In the genomic region with DNA sequence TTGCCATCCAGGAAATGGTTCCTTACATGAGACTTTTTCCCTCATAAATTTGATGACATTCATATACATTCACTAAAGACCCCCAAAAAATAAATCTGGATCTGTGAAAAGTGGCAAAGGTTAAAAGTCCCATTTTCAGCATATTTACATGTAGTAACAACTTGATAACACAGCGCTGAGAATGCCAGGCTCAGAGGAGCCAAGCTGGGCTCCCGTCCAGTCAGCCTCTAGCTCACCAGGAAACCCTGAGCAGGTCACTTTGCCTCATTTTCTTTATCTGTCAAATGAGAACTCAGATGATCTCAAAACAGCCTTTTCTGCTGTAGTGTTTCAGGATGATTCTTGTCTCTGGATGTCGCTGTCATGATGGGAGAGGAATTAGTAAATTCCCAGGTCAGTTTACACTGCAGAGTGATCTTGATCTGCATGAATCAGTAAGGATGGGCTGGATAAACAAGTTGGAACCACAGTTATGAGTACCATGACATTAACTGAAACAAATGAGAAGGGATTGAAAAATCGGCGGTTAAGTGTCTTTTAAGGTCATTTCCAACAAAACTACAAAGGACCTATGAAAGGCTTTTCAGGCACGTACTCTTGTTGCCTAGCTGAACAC, we compare ENCODE assay signal across 16 cellular contexts.
DNase-seq lines count a peak whose midpoint lies in the region; ATAC-seq, FAIRE-seq and TF ChIP-seq lines count a peak whose summit lies in the region.
"Had no signal": no experiment of that assay in that cellular context is flagged by ENCODE, and none has a peak within 500 bp of the region (broad histone marks: within the 10 kb centered on the region; RNA-seq: fewer than 3 reads in every experiment).

No MANE protein-coding gene starts in this region.

- DNase-seq in HCT116 (ENCODE audit: low read depth, low spot score) = no peak
- peak; percentile 58 for DNase-seq in astrocyte (ENCODE audit: low read depth)
- peak; percentile 59 for DNase-seq in left ventricle myocardium superior
- no peak for DNase-seq in spleen
- DNase-seq in effector CD4-positive, alpha-beta T cell = no peak
- DNase-seq in osteocyte (ENCODE audit: extremely low spot score, unreplicated experiment) = no peak
- no peak for DNase-seq in activated CD8-positive, alpha-beta memory T cell treated with anti-CD3 and anti-CD28 coated beads, Interleukin-2, amount 50 U/mL, for 4 hours
- DNase-seq: activated gamma-delta T cell; effector memory CD4-positive, alpha-beta T cell; glutamatergic neuron; kidney glomerular epithelial cell; sigmoid colon; stimulated activated naive CD4-positive, alpha-beta T cell; uterus had no signal

- H4K20me1 ChIP-seq in HCT116 (ENCODE audit: insufficient read depth) (no peaks in the 10 kb centered on the region), astrocyte (ENCODE audit: insufficient read depth, low read length) (no peaks in the 10 kb centered on the region)

- H3K4me3 Mint-ChIP-seq in astrocyte (ENCODE audit: unreplicated experiment) (no peak overlapping the region), osteocyte (ENCODE audit: unreplicated experiment) (no peak overlapping the region)
- H3K4me3 Mint-ChIP-seq: neural crest cell had no signal

- H3K4me1 ChIP-seq in HCT116 (ENCODE audit: control insufficient read depth in 1 of 2, insufficient read depth in 2 of 2, low read length in 2 of 2) (peaks cover 25 to 48% of the 10 kb centered on the region in 2 experiments), astrocyte (ENCODE audit: insufficient read depth, low read length) (no peaks in the 10 kb centered on the region), spleen (peaks cover 0 to 6% (median 0%) of the 10 kb centered on the region in 6 donors)
- H3K4me1 ChIP-seq: ascending aorta, sigmoid colon, uterus had no signal

- H3K9ac ChIP-seq in HCT116 (ENCODE audit: low read length) (no peak overlapping the region; the same call in 1 of the 2 replicates), astrocyte (ENCODE audit: low read length) (no peak overlapping the region)

- H3K4me1 Mint-ChIP-seq in astrocyte (ENCODE audit: low read depth, unreplicated experiment) (peaks cover 2% of the 10 kb centered on the region), osteocyte (ENCODE audit: unreplicated experiment) (no peaks in the 10 kb centered on the region)
- H3K4me1 Mint-ChIP-seq: neural crest cell had no signal

- H3K36me3 Mint-ChIP-seq in astrocyte (ENCODE audit: low read depth, unreplicated experiment) (no peaks in the 10 kb centered on the region), osteocyte (ENCODE audit: unreplicated experiment) (no peaks in the 10 kb centered on the region)

- FAIRE-seq in astrocyte (lab: Jason Lieb, UNC) = no peak

- BruUV-seq in HCT116 (replicated peaks; lab: Mats Ljungman, UMichigan) = no TSS peak

- H3K36me3 ChIP-seq in HCT116 (ENCODE audit: control insufficient read depth in 1 of 2, insufficient read depth in 2 of 2, low read length in 2 of 2) (no peaks in the 10 kb centered on the region), astrocyte (ENCODE audit: insufficient read depth, low read length) (no peaks in the 10 kb centered on the region), spleen (no peaks in the 10 kb centered on the region)
- H3K36me3 ChIP-seq: ascending aorta, sigmoid colon, uterus had no signal

- 77 to 86% (median 82%) methylated on average over 6 of the region's 6 CpGs for WGBS in spleen, 5 donors

- RAD21 ChIA-PET in HCT116 (lab: Charles Lee; ENCODE audit: low non-redundant PET in 1 of 2, low total read pairs in 2 of 2, uncharacterized antibody in 2 of 2, unreplicated experiment in 2 of 2) = no interaction called here

- H3K27ac Mint-ChIP-seq in astrocyte (ENCODE audit: unreplicated experiment) = no peak overlapping the region
- H3K27ac Mint-ChIP-seq in osteocyte (ENCODE audit: unreplicated experiment) = no peak overlapping the region

- H3K9me3 Mint-ChIP-seq in astrocyte (ENCODE audit: unreplicated experiment) (no peaks in the 10 kb centered on the region), osteocyte (ENCODE audit: unreplicated experiment) (peaks cover 2% of the 10 kb centered on the region)

- H3K79me2 ChIP-seq in HCT116 (ENCODE audit: insufficient read depth, low read length) (no peaks in the 10 kb centered on the region), astrocyte (ENCODE audit: insufficient read depth, low read length) (no peaks in the 10 kb centered on the region)

- H3K9me3 ChIP-seq in HCT116 (ENCODE audit: control insufficient read depth in 1 of 2, insufficient read depth in 1 of 2, low read depth in 1 of 2, low read length in 2 of 2) (no peaks in the 10 kb centered on the region), astrocyte (ENCODE audit: insufficient read depth, low read depth, low read length) (no peaks in the 10 kb centered on the region), spleen (peaks cover 0 to 2% (median 0%) of the 10 kb centered on the region in 8 donors)
- H3K9me3 ChIP-seq: ascending aorta, sigmoid colon, uterus had no signal

- POLR2A ChIA-PET in HCT116 (lab: Charles Lee) = no interaction called here

- TF ChIP-seq RAD21 in HCT116 (IDR thresholded peaks at IDR 0.05; ENCODE audit: low read depth) = peak; percentile 3; the same call in 1 of the 2 replicates

- no peak overlapping the region for H2AFZ ChIP-seq in HCT116 (ENCODE audit: low read depth, low read length, poor library complexity, severe bottlenecking)
- no peak overlapping the region for H2AFZ ChIP-seq in astrocyte (ENCODE audit: low read depth, low read length)

- intact Hi-C loops in HCT116 (cut with micrococcal nuclease) = no loop called here
- intact Hi-C loops in left ventricle myocardium superior (cut with micrococcal nuclease) = no loop called here
- intact Hi-C loops in spleen (cut with DNase I; ENCODE audit: low total_unique reads) = no loop called here

- CTCF ChIA-PET in HCT116 (lab: Charles Lee) = no interaction called here

- H3K27me3 ChIP-seq in HCT116 (ENCODE audit: insufficient read depth, low read length) (no peaks in the 10 kb centered on the region), astrocyte (ENCODE audit: insufficient read depth, low read length) (no peaks in the 10 kb centered on the region), spleen (replicated peaks in 1 of 7) (peaks cover 0 to 4% (median 0%) of the 10 kb centered on the region in 7 donors)
- H3K27me3 ChIP-seq: ascending aorta, uterus had no signal

- no peak overlapping the region for H3K27ac ChIP-seq in HCT116 (ENCODE audit: low read depth, low read length)
- no peak overlapping the region for H3K27ac ChIP-seq in astrocyte (ENCODE audit: low read depth, low read length)
- H3K27ac ChIP-seq in spleen = peak overlapping the region in 6 of 8 donors; percentile 19 to 73 (median 60)
- H3K27ac ChIP-seq: ascending aorta had no signal

- H3K4me3 ChIP-seq in HCT116 (replicated peaks in 1 of 2; ENCODE audit: low read depth in 1 of 2, low read length in 2 of 2) (no peak overlapping the region), astrocyte (ENCODE audit: insufficient read depth, low read depth, low read length) (no peak overlapping the region), spleen (no peak overlapping the region)
- H3K4me3 ChIP-seq: ascending aorta, sigmoid colon, uterus had no signal

- TF ChIP-seq POLR2A in HCT116 (IDR thresholded peaks at IDR 0.05; ENCODE audit: borderline replicate concordance, extremely low read depth, insufficient read depth, insufficient read length) = no peak
- TF ChIP-seq POLR2A in spleen (IDR thresholded peaks at IDR 0.05) = no peak

- ATAC-seq in HCT116 (peak; percentile 48), left ventricle myocardium superior (peak; percentile 77)

- H3K27me3 Mint-ChIP-seq in astrocyte (ENCODE audit: low read depth, unreplicated experiment) (no peaks in the 10 kb centered on the region), osteocyte (ENCODE audit: unreplicated experiment) (peaks cover 38% of the 10 kb centered on the region)

- H3K4me2 ChIP-seq in HCT116 (ENCODE audit: low read length) (peak overlapping the region; percentile 20), astrocyte (ENCODE audit: low read length) (peak overlapping the region; percentile 17)

- H3K9me2 ChIP-seq in HCT116 (ENCODE audit: insufficient read depth) = no peaks in the 10 kb centered on the region

- TF ChIP-seq CTCF in HCT116 (IDR thresholded peaks at IDR 0.05 in 2 of 3, conservative IDR thresholded peaks at IDR 0.05 in 1 of 3; ENCODE audit: borderline replicate concordance in 1 of 3, insufficient read depth in 1 of 3, low read depth in 2 of 3, low read length in 2 of 3) (no peak), astrocyte (IDR thresholded peaks at IDR 0.05; ENCODE audit: insufficient read depth, low read depth, low read length) (no peak), spleen (IDR thresholded peaks at IDR 0.05 in 8 of 11, conservative IDR thresholded peaks at IDR 0.05 in 3 of 11) (no peak), osteocyte (IDR thresholded peaks at IDR 0.05) (no peak)

TF ChIP-seq in HCT116, 20 proteins besides CTCF, POLR2A, EP300 and RAD21 (continues in another document):
- TF ChIP-seq, protein P1, sequence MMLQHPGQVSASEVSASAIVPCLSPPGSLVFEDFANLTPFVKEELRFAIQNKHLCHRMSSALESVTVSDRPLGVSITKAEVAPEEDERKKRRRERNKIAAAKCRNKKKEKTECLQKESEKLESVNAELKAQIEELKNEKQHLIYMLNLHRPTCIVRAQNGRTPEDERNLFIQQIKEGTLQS (IDR thresholded peaks at IDR 0.05) = no peak
- no peak for TF ChIP-seq SRF (IDR thresholded peaks at IDR 0.05; ENCODE audit: low read depth)
- TF ChIP-seq ELF1 (IDR thresholded peaks at IDR 0.05; ENCODE audit: borderline replicate concordance, low read depth) = no peak
- no peak for TF ChIP-seq ZFX (IDR thresholded peaks at IDR 0.05)
- no peak for TF ChIP-seq TCF7L2 (IDR thresholded peaks at IDR 0.05; ENCODE audit: borderline replicate concordance, extremely low read depth, insufficient read depth, insufficient read length)
- no peak for TF ChIP-seq EZH2 (IDR thresholded peaks at IDR 0.05)
- no peak for TF ChIP-seq FOSL1 (IDR thresholded peaks at IDR 0.05; ENCODE audit: low read depth)
- TF ChIP-seq CBX3 (IDR thresholded peaks at IDR 0.05; ENCODE audit: low read depth) = no peak
- TF ChIP-seq, protein P2, sequence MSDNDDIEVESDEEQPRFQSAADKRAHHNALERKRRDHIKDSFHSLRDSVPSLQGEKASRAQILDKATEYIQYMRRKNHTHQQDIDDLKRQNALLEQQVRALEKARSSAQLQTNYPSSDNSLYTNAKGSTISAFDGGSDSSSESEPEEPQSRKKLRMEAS (IDR thresholded peaks at IDR 0.05) = no peak
- TF ChIP-seq SP1 (IDR thresholded peaks at IDR 0.05; ENCODE audit: low read depth) = no peak

Comparison
In these comparisons a context has a peak if more than half of its experiments do, and no peak if none do; other contexts are left out.
1. DNase-seq: peak in astrocyte (single experiment) and left ventricle myocardium superior (single experiment); none in HCT116 (single experiment), spleen (single experiment), effector CD4-positive, alpha-beta T cell (single experiment), osteocyte (single experiment) and activated CD8-positive, alpha-beta memory T cell treated with anti-CD3 and anti-CD28 coated beads, Interleukin-2, amount 50 U/mL, for 4 hours (single experiment).
2. H3K27ac ChIP-seq: peak in spleen (6 of 8); none in HCT116 (single experiment) and astrocyte (single experiment).